In the genomic region with DNA sequence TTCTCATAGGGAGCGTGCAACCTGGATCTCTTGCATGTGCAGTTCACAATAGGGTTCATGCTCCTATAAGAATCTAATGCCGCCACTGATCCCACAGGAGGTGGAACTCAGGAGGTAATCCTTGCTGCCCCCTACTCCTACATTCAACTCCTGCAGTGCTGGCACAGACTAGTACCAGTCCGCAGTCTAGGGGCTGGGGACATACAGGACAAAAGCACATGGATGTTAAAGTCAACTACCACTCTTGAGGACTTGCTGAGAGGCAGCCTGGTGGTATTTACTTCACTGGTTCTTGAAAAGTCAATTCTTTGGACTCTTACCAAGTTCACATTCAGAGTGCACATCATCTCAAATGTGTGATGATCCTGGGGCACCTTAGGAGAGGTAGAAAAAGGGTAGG, we compare ENCODE assay signal across 17 cellular contexts. TPM values are rescaled to one million over a fixed set of nuclear protein-coding genes. Genes with fewer than 3 reads are reported as not detected.
DNase-seq lines count a peak whose midpoint lies in the region; ATAC-seq and TF ChIP-seq lines count a peak whose summit lies in the region.
"Had no signal": no experiment of that assay in that cellular context is flagged by ENCODE, and none has a peak within 500 bp of the region (broad histone marks: within the 10 kb centered on the region; RNA-seq: fewer than 3 reads in every experiment).

No MANE protein-coding gene starts in this region.

- H3K36me3 Mint-ChIP-seq in activated CD8-positive, alpha-beta memory T cell treated with anti-CD3 and anti-CD28 coated beads, Interleukin-2, amount 10 ng/mL, durations not matched to agents 7 days and 5 days = peaks cover 38% of the 10 kb centered on the region
- H3K36me3 Mint-ChIP-seq in WTC11 = peaks cover 10% of the 10 kb centered on the region
- peaks cover 5% of the 10 kb centered on the region for H3K36me3 Mint-ChIP-seq in effector memory CD8-positive, alpha-beta T cell (ENCODE audit: insufficient read depth)

- DNase-seq in activated CD8-positive, alpha-beta memory T cell treated with anti-CD3 and anti-CD28 coated beads, Interleukin-2, amount 10 ng/mL, durations not matched to agents 7 days and 5 days = no peak
- no peak for DNase-seq in activated CD8-positive, alpha-beta memory T cell treated with anti-CD3 and anti-CD28 coated beads, Interleukin-2, amount 50 U/mL, for 4 hours
- no peak for DNase-seq in WTC11 (ENCODE audit: low spot score)
- DNase-seq in effector memory CD8-positive, alpha-beta T cell = no peak
- DNase-seq in thyroid gland = peak; percentile 53 to 57
- DNase-seq in Peyer's patch = no peak
- DNase-seq in cerebellar cortex (ENCODE audit: low spot score) = no peak
- DNase-seq: activated gamma-delta T cell, amniotic stem cell, foreskin fibroblast, NCI-H1436 treated with DMSO at 0.1 percent for 48 hours, NCI-H2171, occipital lobe had no signal

- H3K4me3 ChIP-seq in thyroid gland (replicated peaks in 1 of 3) (no peak overlapping the region), Peyer's patch (no peak overlapping the region)
- H3K4me3 ChIP-seq: A549, cardiac muscle cell had no signal

- H3K36me3 ChIP-seq in thyroid gland (no peaks in the 10 kb centered on the region), Peyer's patch (peaks cover 0 to 4% (median 0%) of the 10 kb centered on the region in 3 donors)
- H3K36me3 ChIP-seq: cardiac muscle cell had no signal

- TF ChIP-seq CTCF in WTC11 (IDR thresholded peaks at IDR 0.05) (no peak), thyroid gland (IDR thresholded peaks at IDR 0.05) (no peak), Peyer's patch (IDR thresholded peaks at IDR 0.05) (no peak)

- POLR2A ChIA-PET in WTC11 (lab: Charles Lee) = no interaction called here

- peaks cover 72% of the 10 kb centered on the region for H3K4me1 Mint-ChIP-seq in activated CD8-positive, alpha-beta memory T cell treated with anti-CD3 and anti-CD28 coated beads, Interleukin-2, amount 10 ng/mL, durations not matched to agents 7 days and 5 days
- peaks cover 85% of the 10 kb centered on the region for H3K4me1 Mint-ChIP-seq in WTC11
- H3K4me1 Mint-ChIP-seq in effector memory CD8-positive, alpha-beta T cell (ENCODE audit: low read depth in 2 of 2) = peaks cover 39 to 65% of the 10 kb centered on the region in 2 donors

- H3K27me3 ChIP-seq in thyroid gland = no peaks in the 10 kb centered on the region
- H3K27me3 ChIP-seq in Peyer's patch = no peaks in the 10 kb centered on the region
- H3K27me3 ChIP-seq: cardiac muscle cell had no signal

- CTCF ChIA-PET in activated CD8-positive, alpha-beta memory T cell treated with anti-CD3 and anti-CD28 coated beads, Interleukin-2, amount 10 ng/mL, durations not matched to agents 7 days and 5 days (lab: Charles Lee) = no interaction called here
- CTCF ChIA-PET in WTC11 (lab: Charles Lee) = interaction anchor here (1.1 to 2.8 kb wide), 2 partner anchors 40 to 44 kb away, joined by 3 to 9 read pairs; no protein-coding TSS in a partner anchor

- H3K4me1 ChIP-seq in thyroid gland (peaks cover 39 to 73% of the 10 kb centered on the region in 2 donors), Peyer's patch (peaks cover 0 to 14% (median 2%) of the 10 kb centered on the region in 4 donors)

- H3K27me3 Mint-ChIP-seq in activated CD8-positive, alpha-beta memory T cell treated with anti-CD3 and anti-CD28 coated beads, Interleukin-2, amount 10 ng/mL, durations not matched to agents 7 days and 5 days = no peaks in the 10 kb centered on the region
- no peaks in the 10 kb centered on the region for H3K27me3 Mint-ChIP-seq in WTC11 (ENCODE audit: low read depth)
- no peaks in the 10 kb centered on the region for H3K27me3 Mint-ChIP-seq in effector memory CD8-positive, alpha-beta T cell

- peak overlapping the region; percentile 70 for H3K4me3 Mint-ChIP-seq in activated CD8-positive, alpha-beta memory T cell treated with anti-CD3 and anti-CD28 coated beads, Interleukin-2, amount 10 ng/mL, durations not matched to agents 7 days and 5 days
- H3K4me3 Mint-ChIP-seq in WTC11 = no peak overlapping the region
- H3K4me3 Mint-ChIP-seq in effector memory CD8-positive, alpha-beta T cell = no peak overlapping the region

- no peaks in the 10 kb centered on the region for H3K9me3 Mint-ChIP-seq in activated CD8-positive, alpha-beta memory T cell treated with anti-CD3 and anti-CD28 coated beads, Interleukin-2, amount 10 ng/mL, durations not matched to agents 7 days and 5 days (ENCODE audit: low read depth)
- H3K9me3 Mint-ChIP-seq in WTC11 = 0 out of 2 replicates have a peak, but pooled peaks cover 4% of the 10 kb centered on the region
- H3K9me3 Mint-ChIP-seq in effector memory CD8-positive, alpha-beta T cell = no peaks in the 10 kb centered on the region

- no peak for ATAC-seq in activated CD8-positive, alpha-beta memory T cell treated with anti-CD3 and anti-CD28 coated beads, Interleukin-2, amount 10 ng/mL, durations not matched to agents 7 days and 5 days
- ATAC-seq in WTC11 = no peak
- ATAC-seq in effector memory CD8-positive, alpha-beta T cell (replicated peaks) = no peak
- no peak for ATAC-seq in HG02798 (IDR thresholded peaks at IDR 0.05; ENCODE audit: poor library complexity, unreplicated experiment)
- ATAC-seq: A549 had no signal

- H3K27ac ChIP-seq in thyroid gland (peak overlapping the region in 2 of 3 donors; percentile 10 to 26), Peyer's patch (no peak overlapping the region)
- H3K27ac ChIP-seq: A549, cardiac muscle cell, HL-60 had no signal

- H3K9me3 ChIP-seq in thyroid gland (no peaks in the 10 kb centered on the region), Peyer's patch (no peaks in the 10 kb centered on the region)
- H3K9me3 ChIP-seq: A549 had no signal

- intact Hi-C loops in thyroid gland (cut with DNase I) = no loop called here

- TF ChIP-seq POLR2A in thyroid gland (IDR thresholded peaks at IDR 0.05) (no peak), Peyer's patch (IDR thresholded peaks at IDR 0.05) (no peak)

- 58 to 61% methylated on average over 3 of the region's 3 CpGs for WGBS in thyroid gland, 2 donors

- peak overlapping the region; percentile 95 for H3K27ac Mint-ChIP-seq in activated CD8-positive, alpha-beta memory T cell treated with anti-CD3 and anti-CD28 coated beads, Interleukin-2, amount 10 ng/mL, durations not matched to agents 7 days and 5 days
- peak overlapping the region; percentile 18 for H3K27ac Mint-ChIP-seq in WTC11
- peak overlapping the region; percentile 93 to 96 for H3K27ac Mint-ChIP-seq in effector memory CD8-positive, alpha-beta T cell

TF ChIP-seq in WTC11, 78 proteins besides CTCF, POLR2A, EP300 and RAD21 (continues in another document):
- TF ChIP-seq, protein P1, sequence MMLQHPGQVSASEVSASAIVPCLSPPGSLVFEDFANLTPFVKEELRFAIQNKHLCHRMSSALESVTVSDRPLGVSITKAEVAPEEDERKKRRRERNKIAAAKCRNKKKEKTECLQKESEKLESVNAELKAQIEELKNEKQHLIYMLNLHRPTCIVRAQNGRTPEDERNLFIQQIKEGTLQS (CRISPR knock-in tag; conservative IDR thresholded peaks at IDR 0.05) = no peak
- TF ChIP-seq, protein P2, sequence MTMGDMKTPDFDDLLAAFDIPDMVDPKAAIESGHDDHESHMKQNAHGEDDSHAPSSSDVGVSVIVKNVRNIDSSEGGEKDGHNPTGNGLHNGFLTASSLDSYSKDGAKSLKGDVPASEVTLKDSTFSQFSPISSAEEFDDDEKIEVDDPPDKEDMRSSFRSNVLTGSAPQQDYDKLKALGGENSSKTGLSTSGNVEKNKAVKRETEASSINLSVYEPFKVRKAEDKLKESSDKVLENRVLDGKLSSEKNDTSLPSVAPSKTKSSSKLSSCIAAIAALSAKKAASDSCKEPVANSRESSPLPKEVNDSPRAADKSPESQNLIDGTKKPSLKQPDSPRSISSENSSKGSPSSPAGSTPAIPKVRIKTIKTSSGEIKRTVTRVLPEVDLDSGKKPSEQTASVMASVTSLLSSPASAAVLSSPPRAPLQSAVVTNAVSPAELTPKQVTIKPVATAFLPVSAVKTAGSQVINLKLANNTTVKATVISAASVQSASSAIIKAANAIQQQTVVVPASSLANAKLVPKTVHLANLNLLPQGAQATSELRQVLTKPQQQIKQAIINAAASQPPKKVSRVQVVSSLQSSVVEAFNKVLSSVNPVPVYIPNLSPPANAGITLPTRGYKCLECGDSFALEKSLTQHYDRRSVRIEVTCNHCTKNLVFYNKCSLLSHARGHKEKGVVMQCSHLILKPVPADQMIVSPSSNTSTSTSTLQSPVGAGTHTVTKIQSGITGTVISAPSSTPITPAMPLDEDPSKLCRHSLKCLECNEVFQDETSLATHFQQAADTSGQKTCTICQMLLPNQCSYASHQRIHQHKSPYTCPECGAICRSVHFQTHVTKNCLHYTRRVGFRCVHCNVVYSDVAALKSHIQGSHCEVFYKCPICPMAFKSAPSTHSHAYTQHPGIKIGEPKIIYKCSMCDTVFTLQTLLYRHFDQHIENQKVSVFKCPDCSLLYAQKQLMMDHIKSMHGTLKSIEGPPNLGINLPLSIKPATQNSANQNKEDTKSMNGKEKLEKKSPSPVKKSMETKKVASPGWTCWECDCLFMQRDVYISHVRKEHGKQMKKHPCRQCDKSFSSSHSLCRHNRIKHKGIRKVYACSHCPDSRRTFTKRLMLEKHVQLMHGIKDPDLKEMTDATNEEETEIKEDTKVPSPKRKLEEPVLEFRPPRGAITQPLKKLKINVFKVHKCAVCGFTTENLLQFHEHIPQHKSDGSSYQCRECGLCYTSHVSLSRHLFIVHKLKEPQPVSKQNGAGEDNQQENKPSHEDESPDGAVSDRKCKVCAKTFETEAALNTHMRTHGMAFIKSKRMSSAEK (CRISPR knock-in tag; IDR thresholded peaks at IDR 0.05; ENCODE audit: borderline replicate concordance) = no peak
- no peak for TF ChIP-seq GRHL2 (CRISPR knock-in tag; IDR thresholded peaks at IDR 0.05; ENCODE audit: insufficient replicate concordance, severe bottlenecking)
- TF ChIP-seq TEAD4 (CRISPR knock-in tag; IDR thresholded peaks at IDR 0.05) = no peak
- no peak for TF ChIP-seq NR3C1 (CRISPR knock-in tag; conservative IDR thresholded peaks at IDR 0.05; ENCODE audit: low read depth)
- no peak for TF ChIP-seq TP53 (CRISPR knock-in tag; IDR thresholded peaks at IDR 0.05)
- no peak for TF ChIP-seq CBFB (CRISPR knock-in tag; IDR thresholded peaks at IDR 0.05; ENCODE audit: low read depth)

RNA-seq across cellular contexts. Expression of a gene that starts 33.0 kb away (rescaled TPM):
- 10 to 100 TPM; 23.3 to 26.6 TPM for total RNA-seq in activated CD8-positive, alpha-beta memory T cell treated with anti-CD3 and anti-CD28 coated beads, Interleukin-2, amount 10 ng/mL, durations not matched to agents 7 days and 5 days
- 34.9 to 42.7 TPM (median 37.2 TPM) in 3 replicates for total RNA-seq in WTC11 (2021)
- 10 to 100 TPM; 28.9 to 45.3 (median 37.3) TPM for total RNA-seq in thyroid gland
- 10 to 100 TPM; 16.0 to 43.7 (median 24.0) TPM for total RNA-seq in Peyer's patch

Comparison
In these comparisons a context has a peak if more than half of its experiments do, and no peak if none do; other contexts are left out.
1. DNase-seq: peak in thyroid gland (2 of 2); none in activated CD8-positive, alpha-beta memory T cell treated with anti-CD3 and anti-CD28 coated beads, Interleukin-2, amount 10 ng/mL, durations not matched to agents 7 days and 5 days (single experiment), activated CD8-positive, alpha-beta memory T cell treated with anti-CD3 and anti-CD28 coated beads, Interleukin-2, amount 50 U/mL, for 4 hours (single experiment), WTC11 (single experiment), effector memory CD8-positive, alpha-beta T cell (0 of 3), Peyer's patch (0 of 3) and cerebellar cortex (single experiment).
2. H3K27ac Mint-ChIP-seq: peak in every context shown above with its lines; median percentile 95 in activated CD8-positive, alpha-beta memory T cell treated with anti-CD3 and anti-CD28 coated beads, Interleukin-2, amount 10 ng/mL, durations not matched to agents 7 days and 5 days; 94 in effector memory CD8-positive, alpha-beta T cell; 18 in WTC11.
3. H3K27ac ChIP-seq: peak in thyroid gland (2 of 3); none in Peyer's patch (0 of 4).